Comparison of ENCODE assay signal across 1 cellular context in genomic region chr2:230172156-230172555, GRCh38.
TF ChIP-seq lines count a peak whose summit lies in the region.

No MANE protein-coding gene starts in this region.

TF ChIP-seq in GM12878, 131 proteins besides CTCF, POLR2A, EP300 and RAD21:
- TF ChIP-seq TBL1XR1 (IDR thresholded peaks at IDR 0.05; ENCODE audit: low read depth, low read length) = no peak
- no peak for TF ChIP-seq JUNB (IDR thresholded peaks at IDR 0.05)
- no peak for TF ChIP-seq HSF1 (IDR thresholded peaks at IDR 0.05; ENCODE audit: low read depth, low read length)
- TF ChIP-seq POLR2AphosphoS2 (IDR thresholded peaks at IDR 0.05; ENCODE audit: low read depth, low read length) = 0 out of 2 replicates have a peak, but pooled peaks have one; percentile 29
- TF ChIP-seq ZNF24 (IDR thresholded peaks at IDR 0.05) = no peak
